Comparison of ENCODE assay signal across 8 cellular contexts in the genomic region with DNA sequence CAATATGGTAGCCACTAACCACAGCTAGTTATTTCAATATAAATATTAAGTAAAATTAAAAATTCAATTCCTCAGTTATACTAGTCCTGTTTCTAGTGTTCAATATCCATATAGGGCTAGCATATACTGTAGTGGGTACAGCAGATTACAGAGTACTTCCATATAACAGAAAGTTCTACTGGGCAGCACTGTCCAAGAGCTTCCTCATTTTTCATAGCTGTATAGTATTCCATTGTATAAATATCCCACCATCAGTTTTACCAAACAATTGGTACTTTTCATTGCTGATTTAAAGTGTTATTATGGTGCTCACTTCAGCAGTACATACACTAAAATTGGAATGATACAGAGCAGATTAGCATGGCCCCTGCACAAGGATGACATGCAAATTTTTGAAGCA.
"Had no signal": no experiment of that assay in that cellular context is flagged by ENCODE, and none has a peak within 500 bp of the region (broad histone marks: within the 10 kb centered on the region; RNA-seq: fewer than 3 reads in every experiment).

No MANE protein-coding gene starts in this region.

- DNase-seq: GDM1, GF-D8 had no signal

- FAIRE-seq: G401.6, GM12878, GM12891, GM12892, GM18507, GM19239 had no signal

- H3K4me3 ChIP-seq: GM12878 had no signal

- ATAC-seq: GM12878 had no signal
